Comparison of ENCODE assay signal across 8 cellular contexts in genomic region chr7:101507791-101508252, GRCh38.
DNase-seq lines count a peak whose midpoint lies in the region; ATAC-seq and TF ChIP-seq lines count a peak whose summit lies in the region.

No MANE protein-coding gene starts in this region.

- H3K4me2 ChIP-seq in PC-9: no peak overlapping the region

- POLR2A ChIA-PET in PC-9 (lab: Charles Lee; ENCODE audit: unreplicated experiment): no interaction called here

- no peaks in the 10 kb centered on the region for H3K4me1 ChIP-seq in PC-9 (replicated peaks; ENCODE audit: insufficient read depth)
- H3K4me1 ChIP-seq in ascending aorta: no peaks in the 10 kb centered on the region
- no peaks in the 10 kb centered on the region for H3K4me1 ChIP-seq in tibial nerve

- peak; percentile 87 for TF ChIP-seq CTCF in PC-9 (conservative IDR thresholded peaks at IDR 0.05)
- TF ChIP-seq CTCF in ascending aorta (IDR thresholded peaks at IDR 0.05): peak in 2 of 3 experiments; percentile 23 to 40
- TF ChIP-seq CTCF in tibial nerve (IDR thresholded peaks at IDR 0.05): peak in 4 of 5 experiments; percentile 7 to 34 (median 9)

- ATAC-seq in left lobe of liver (peak; percentile 76), GM19397 (IDR thresholded peaks at IDR 0.05; ENCODE audit: unreplicated experiment) (no peak), HG02884 (IDR thresholded peaks at IDR 0.05; ENCODE audit: unreplicated experiment) (no peak)

- DNase-seq in DMS153 (lab: John Stamatoyannopoulos, UW) (peak; percentile 2), PC-9 (peak; percentile 46 to 70), ascending aorta (ENCODE audit: low spot score in 2 of 2) (no peak), left lobe of liver (ENCODE audit: low spot score) (no peak), tibial nerve (ENCODE audit: low spot score in 2 of 2) (no peak)

- H3K27me3 ChIP-seq in PC-9 (ENCODE audit: insufficient read depth, low read depth): peaks cover 57% of the 10 kb centered on the region
- no peaks in the 10 kb centered on the region for H3K27me3 ChIP-seq in ascending aorta
- H3K27me3 ChIP-seq in tibial nerve: peaks cover 0 to 26% of the 10 kb centered on the region in 2 donors

- CTCF ChIA-PET in PC-9 (lab: Charles Lee): interaction anchor here (0.6 to 1.1 kb wide), 2 partner anchors 212 to 364 kb away, joined by 3 read pairs; no protein-coding TSS in a partner anchor

- 28 to 35% methylated on average over 9 of the region's 9 CpGs for WGBS in tibial nerve, 2 donors

- H3K79me2 ChIP-seq in PC-9 (ENCODE audit: low read depth): no peaks in the 10 kb centered on the region

- no peak for TF ChIP-seq EP300 in Ishikawa (IDR thresholded peaks at IDR 0.05; ENCODE audit: borderline replicate concordance)
- no peak for TF ChIP-seq EP300 in tibial nerve (IDR thresholded peaks at IDR 0.05)

- H3K4me3 ChIP-seq in PC-9 (no peak overlapping the region), ascending aorta (no peak overlapping the region), tibial nerve (no peak overlapping the region)

- intact Hi-C loops in PC-9 (cut with micrococcal nuclease; ENCODE audit: unreplicated experiment) (loop anchor here (2.0 to 10.0 kb wide), 4 partner anchors 66 to 225 kb away; partner anchors contain the start of gene IFT22), ascending aorta (cut with DNase I) (no loop called here)

- H3F3A ChIP-seq in PC-9 (ENCODE audit: insufficient read depth, low read depth): no peaks in the 10 kb centered on the region

- H3K9me3 ChIP-seq in PC-9 (ENCODE audit: insufficient read depth, low read depth) (no peaks in the 10 kb centered on the region), ascending aorta (no peaks in the 10 kb centered on the region), tibial nerve (no peaks in the 10 kb centered on the region)

- TF ChIP-seq RAD21 in Ishikawa (IDR thresholded peaks at IDR 0.05; ENCODE audit: low read depth): peak; percentile 98

- H3K27ac ChIP-seq in PC-9: no peak overlapping the region
- no peak overlapping the region for H3K27ac ChIP-seq in ascending aorta
- no peak overlapping the region for H3K27ac ChIP-seq in tibial nerve

- no peaks in the 10 kb centered on the region for H3K36me3 ChIP-seq in PC-9 (ENCODE audit: low read depth)
- no peaks in the 10 kb centered on the region for H3K36me3 ChIP-seq in ascending aorta
- no peaks in the 10 kb centered on the region for H3K36me3 ChIP-seq in tibial nerve

- no TSS peak for BruUV-seq in PC-9 (replicated peaks; lab: Mats Ljungman, UMichigan)

- no peaks in the 10 kb centered on the region for H3K9me2 ChIP-seq in PC-9 (ENCODE audit: insufficient read depth)

- no peaks in the 10 kb centered on the region for H4K20me1 ChIP-seq in PC-9 (ENCODE audit: insufficient read depth)

- no peak for TF ChIP-seq POLR2A in tibial nerve (IDR thresholded peaks at IDR 0.05)

- H2AFZ ChIP-seq in PC-9: no peak overlapping the region

TF ChIP-seq in Ishikawa, 13 proteins besides CTCF, POLR2A, EP300 and RAD21:
- TF ChIP-seq ZBTB7A (IDR thresholded peaks at IDR 0.05; ENCODE audit: low read depth): peak; percentile 43; the same call in 1 of the 2 replicates
- no peak for TF ChIP-seq TEAD4 (IDR thresholded peaks at IDR 0.05)
- TF ChIP-seq FOXM1 (IDR thresholded peaks at IDR 0.05; ENCODE audit: borderline replicate concordance, low read depth): no peak
- no peak for TF ChIP-seq TAF1 (IDR thresholded peaks at IDR 0.05; ENCODE audit: low read depth)
- no peak for TF ChIP-seq CREB1 (IDR thresholded peaks at IDR 0.05; ENCODE audit: low read depth)
- no peak for TF ChIP-seq EGR1 (IDR thresholded peaks at IDR 0.05)
- TF ChIP-seq REST (IDR thresholded peaks at IDR 0.05; ENCODE audit: low read depth): no peak
- peak; percentile 68 for TF ChIP-seq USF1 (IDR thresholded peaks at IDR 0.05)
- no peak for TF ChIP-seq YY1 (IDR thresholded peaks at IDR 0.05; ENCODE audit: low read depth)
- TF ChIP-seq NFIC (IDR thresholded peaks at IDR 0.05): peak; percentile 53; the same call in 1 of the 2 replicates
- no peak for TF ChIP-seq MAX (IDR thresholded peaks at IDR 0.05)
- no peak for TF ChIP-seq TCF12 (IDR thresholded peaks at IDR 0.05; ENCODE audit: low read depth)
- TF ChIP-seq CEBPB (IDR thresholded peaks at IDR 0.05): peak; percentile 10; the same call in 1 of the 2 replicates

Comparison
In these comparisons a context has a peak if more than half of its experiments do, and no peak if none do; other contexts are left out.
1. DNase-seq: peak in DMS153 (single experiment) and PC-9 (2 of 2); none in ascending aorta (0 of 2), left lobe of liver (single experiment) and tibial nerve (0 of 2).
2. CTCF ChIP-seq: peak in every context shown above with its lines; median percentile 87 in PC-9; 32 in ascending aorta; 9 in tibial nerve.